In the genomic region with DNA sequence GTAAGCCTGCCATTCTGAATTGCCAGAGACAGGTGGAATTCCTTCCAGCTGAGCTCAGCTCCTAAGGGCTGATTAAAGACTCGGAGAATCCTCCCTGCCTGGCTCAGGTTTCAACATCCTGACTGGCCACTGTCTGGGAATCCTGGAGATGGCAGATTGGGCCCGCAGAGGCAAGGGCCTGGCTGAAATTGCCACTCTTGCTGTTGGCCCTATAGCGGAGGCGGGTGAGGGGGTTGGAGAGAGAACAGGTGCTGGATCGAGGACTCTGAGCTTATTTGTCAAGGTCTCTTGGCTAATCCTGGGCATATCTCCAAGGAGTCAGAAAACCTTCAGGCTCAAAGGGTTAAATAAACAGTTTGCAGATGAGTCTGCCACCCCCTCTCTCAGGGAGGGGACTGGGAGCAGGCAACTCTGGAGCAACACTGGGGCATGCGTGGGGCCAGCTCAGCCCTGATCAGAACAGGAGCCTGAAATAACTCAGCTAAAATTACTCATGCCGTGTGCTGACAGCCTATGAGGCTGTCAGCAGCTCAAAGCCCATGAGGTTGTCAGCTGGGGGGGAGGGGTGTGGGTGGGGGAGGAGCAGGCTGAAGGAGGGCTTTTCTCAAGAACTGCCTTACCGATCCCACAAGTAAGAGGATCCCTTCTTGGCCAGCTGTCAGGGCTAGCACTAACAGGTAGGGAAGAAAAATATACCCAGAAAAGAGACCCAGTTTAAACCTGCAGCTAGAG, we compare ENCODE assay signal across 9 cellular contexts. TPM values are rescaled to one million over a fixed set of nuclear protein-coding genes. Genes with fewer than 3 reads are reported as not detected.
DNase-seq lines count a peak whose midpoint lies in the region; ATAC-seq and TF ChIP-seq lines count a peak whose summit lies in the region.
"Had no signal": no experiment of that assay in that cellular context is flagged by ENCODE, and none has a peak within 500 bp of the region (broad histone marks: within the 10 kb centered on the region; RNA-seq: fewer than 3 reads in every experiment).

No MANE protein-coding gene starts in this region.

- H3K79me1 ChIP-seq in IMR-90 (ENCODE audit: low read depth in 1 of 2, low read length in 2 of 2): peaks cover 0 to 9% of the 10 kb centered on the region in 2 experiments; a peak in 1 of 4 replicates

- ATAC-seq in IMR-90 (ENCODE audit: low read depth) (peak; percentile 79), GM18861 (IDR thresholded peaks at IDR 0.05; ENCODE audit: unreplicated experiment) (no peak), GM18873 (IDR thresholded peaks at IDR 0.05; ENCODE audit: low FRiP score, unreplicated experiment) (no peak), HG03159 (IDR thresholded peaks at IDR 0.05; ENCODE audit: unreplicated experiment) (no peak)

- H4K8ac ChIP-seq in IMR-90 (ENCODE audit: low read depth in 2 of 2, low read length in 2 of 2): no peak overlapping the region

- no peak overlapping the region for H3K56ac ChIP-seq in IMR-90 (ENCODE audit: extremely low read depth, insufficient read depth, low read length)

- CTCF ChIA-PET in IMR-90 (lab: Yijun Ruan, JAX): interaction anchor here (0.8 to 1.4 kb wide), 3 partner anchors 13 to 113 kb away, joined by 3 to 11 read pairs (median 3); no protein-coding TSS in a partner anchor

- TF ChIP-seq CTCF in IMR-90 (conservative IDR thresholded peaks at IDR 0.05; ENCODE audit: low read depth, low read length) (no peak), fibroblast of the aortic adventitia (IDR thresholded peaks at IDR 0.05; ENCODE audit: insufficient read depth, low read length) (no peak), parathyroid adenoma (IDR thresholded peaks at IDR 0.05) (no peak)

- no peaks in the 10 kb centered on the region for H3K79me2 ChIP-seq in parathyroid adenoma

- no peak for TF ChIP-seq RAD21 in IMR-90 (IDR thresholded peaks at IDR 0.05; ENCODE audit: low read length)

- no peak for TF ChIP-seq POLR2A in IMR-90 (IDR thresholded peaks at IDR 0.05; ENCODE audit: low read depth, low read length)

- H3K4me3 ChIP-seq in IMR-90 (ENCODE audit: insufficient read depth, low read depth, low read length) (no peak overlapping the region), SJCRH30 (no peak overlapping the region), fibroblast of the aortic adventitia (ENCODE audit: low read depth, low read length) (no peak overlapping the region), parathyroid adenoma (ENCODE audit: low read depth, low read length) (peak overlapping the region; percentile 64)

- no peak overlapping the region for H3K14ac ChIP-seq in IMR-90 (replicated peaks; ENCODE audit: low read depth, low read length)

- H2AK5ac ChIP-seq in IMR-90 (ENCODE audit: low read depth, low read length): no peak overlapping the region

- H3K18ac ChIP-seq in IMR-90 (ENCODE audit: low read depth, low read length): no peak overlapping the region

- H2AFZ ChIP-seq in IMR-90 (replicated peaks; ENCODE audit: low read length, poor library complexity) (peak overlapping the region; percentile 15), parathyroid adenoma (peak overlapping the region; percentile 13)

- H3K27ac ChIP-seq in IMR-90 (ENCODE audit: insufficient read depth, low read length) (no peak overlapping the region), SJCRH30 (peak overlapping the region; percentile 70), parathyroid adenoma (peak overlapping the region; percentile 82)

- 0% methylated on average over 1 of the region's 8 CpGs; no CpG with 5 or more reads in 1 of the 2 experiments for WGBS in IMR-90 (ENCODE audit: extremely low coverage in 2 of 2, insufficient read length in 1 of 2), 2 experiments

- peak overlapping the region; percentile 5 for H2AK9ac ChIP-seq in IMR-90 (replicated peaks; ENCODE audit: low read depth, low read length, poor library complexity)

- H3K27me3 ChIP-seq in IMR-90 (ENCODE audit: control insufficient read depth, insufficient read depth, low read length) (no peaks in the 10 kb centered on the region), SJCRH30 (no peaks in the 10 kb centered on the region), parathyroid adenoma (ENCODE audit: control insufficient read depth, insufficient read depth, low read length) (no peaks in the 10 kb centered on the region)

- DNase-seq in DMS53 (lab: John Stamatoyannopoulos, UW) (peak; percentile 76), IMR-90 (peak; percentile 87), SJCRH30 (peak; percentile 89 to 91), fibroblast of the aortic adventitia (ENCODE audit: low read depth) (peak; percentile 45)

- dilution Hi-C loops in IMR-90 (cut with HindIII; ENCODE audit: low sequenced_read_pairs, unreplicated experiment): no loop called here

- H3K36me3 ChIP-seq in IMR-90 (ENCODE audit: control insufficient read depth, insufficient read depth, low read length): no peaks in the 10 kb centered on the region
- 0 out of 2 replicates have a peak, but pooled peaks cover 2% of the 10 kb centered on the region for H3K36me3 ChIP-seq in SJCRH30
- H3K36me3 ChIP-seq in parathyroid adenoma (ENCODE audit: control insufficient read depth, insufficient read depth, low read length): no peaks in the 10 kb centered on the region

- H3K4me1 ChIP-seq in IMR-90 (ENCODE audit: control insufficient read depth, insufficient read depth, low read length) (peaks cover 24% of the 10 kb centered on the region), SJCRH30 (peaks cover 30% of the 10 kb centered on the region), parathyroid adenoma (peaks cover 17% of the 10 kb centered on the region)

- H4K91ac ChIP-seq in IMR-90 (ENCODE audit: insufficient read depth, low read depth, low read length): no peak overlapping the region

- H2BK20ac ChIP-seq in IMR-90 (ENCODE audit: low read depth, low read length): peak overlapping the region; percentile 44; the same call in 1 of the 2 replicates

- H3K9ac ChIP-seq in IMR-90 (ENCODE audit: low read depth, low read length) (no peak overlapping the region), parathyroid adenoma (no peak overlapping the region)

- H4K5ac ChIP-seq in IMR-90 (ENCODE audit: low read depth, low read length): no peak overlapping the region

- in situ Hi-C loops in IMR-90 (cut with MboI; ENCODE audit: low sequenced_read_pairs): loop anchor here (25.0 kb wide), 1 partner anchor 751 kb away; no protein-coding TSS in a partner anchor

- no peak overlapping the region for H3K23ac ChIP-seq in IMR-90 (ENCODE audit: low read depth, low read length)

- peak overlapping the region; percentile 31; the same call in 1 of the 2 replicates for H2BK120ac ChIP-seq in IMR-90 (ENCODE audit: low read depth, low read length)

- peak overlapping the region; percentile 36; the same call in 1 of the 2 replicates for H3K4ac ChIP-seq in IMR-90 (ENCODE audit: low read depth, low read length)

- peaks cover 12% of the 10 kb centered on the region for H4K20me1 ChIP-seq in IMR-90 (ENCODE audit: insufficient read depth, low read length)

- no peak overlapping the region for H2BK15ac ChIP-seq in IMR-90 (ENCODE audit: low read depth, low read length)

- peaks cover 31% of the 10 kb centered on the region for H3K9me1 ChIP-seq in IMR-90 (ENCODE audit: insufficient read depth, low read length)

- intact Hi-C loops in IMR-90 (cut with micrococcal nuclease): loop anchor here (1.0 to 10.0 kb wide), 2 partner anchors 23 to 364 kb away; partner anchors contain the start of gene NECTIN1

- POLR2A ChIA-PET in IMR-90 (lab: Charles Lee; ENCODE audit: unreplicated experiment): interaction anchor here (1.0 kb wide), 1 partner anchor 23 kb away, joined by 6 read pairs; no protein-coding TSS in a partner anchor

- H2BK5ac ChIP-seq in IMR-90 (ENCODE audit: low read depth, low read length, poor library complexity, severe bottlenecking): peak overlapping the region; percentile 5

- H3K9me3 ChIP-seq in IMR-90 (ENCODE audit: control insufficient read depth, insufficient read depth, low read length): no peaks in the 10 kb centered on the region
- H3K9me3 ChIP-seq in SJCRH30 (replicated peaks): no peaks in the 10 kb centered on the region
- H3K9me3 ChIP-seq in parathyroid adenoma (ENCODE audit: control insufficient read depth, low read length): no peaks in the 10 kb centered on the region

- no TSS peak for BruUV-seq in IMR-90 (replicated peaks; lab: Mats Ljungman, UMichigan)

- H3K4me2 ChIP-seq in IMR-90 (ENCODE audit: low read depth, low read length) (peak overlapping the region; percentile 60; the same call in 1 of the 2 replicates), parathyroid adenoma (ENCODE audit: low read length) (peak overlapping the region; percentile 53)

TF ChIP-seq in IMR-90, 13 proteins besides CTCF, POLR2A, EP300 and RAD21 (continues in another document):
- peak; percentile 82 for TF ChIP-seq CEBPB (IDR thresholded peaks at IDR 0.05; ENCODE audit: low read depth, low read length)

RNA-seq across cellular contexts. Expression of gene MFRP, which starts 14.7 kb away (rescaled TPM):
- total RNA-seq in IMR-90 (2012; rRNA removed) (not detected in 2 replicates), fibroblast of the aortic adventitia (ENCODE audit: low replicate concordance) (0.08 TPM in 1 of 2 replicates, not detected in the other)
- not detected in 2 replicates for polyA plus RNA-seq in IMR-90 (2012; rRNA removed)
- polyA plus RNA-seq in IMR-90 (2012; cell fraction: cytosol; rRNA removed): 0.02 and 0.05 TPM in 2 replicates
- polyA plus RNA-seq in IMR-90 (2012; cell fraction: nucleus; rRNA removed; ENCODE audit: low replicate concordance): not detected in 2 replicates
- not detected in 2 replicates for total RNA-seq in SJCRH30 (2014; rRNA removed; shearing (Covaris generic))
- total RNA-seq: mononuclear cell had no signal

RNA-seq across cellular contexts. Expression of gene USP2, which starts 20.3 kb away (rescaled TPM):
- total RNA-seq in IMR-90 (2012; rRNA removed) (under 0.01 and 0.18 TPM in 2 replicates), fibroblast of the aortic adventitia (ENCODE audit: low replicate concordance) (0.36 TPM in 1 of 2 replicates, not detected in the other)
- polyA plus RNA-seq in IMR-90 (2012; rRNA removed): 0.63 and 0.79 TPM in 2 replicates
- polyA plus RNA-seq in IMR-90 (2012; cell fraction: cytosol; rRNA removed): 0.25 and 0.74 TPM in 2 replicates
- polyA plus RNA-seq in IMR-90 (2012; cell fraction: nucleus; rRNA removed; ENCODE audit: low replicate concordance): 1.8 and 3.1 TPM in 2 replicates
- 2.1 and 2.4 TPM in 2 replicates for total RNA-seq in SJCRH30 (2014; rRNA removed; shearing (Covaris generic))

RNA-seq across cellular contexts. Expression of gene C1QTNF5, which starts 20.5 kb away (rescaled TPM):
- 1.9 and 2.0 TPM in 2 replicates for total RNA-seq in IMR-90 (2012; rRNA removed)
- 5.4 and 5.8 TPM in 2 replicates for polyA plus RNA-seq in IMR-90 (2012; rRNA removed)
- polyA plus RNA-seq in IMR-90 (2012; cell fraction: cytosol; rRNA removed): 5.1 and 9.5 TPM in 2 replicates
- polyA plus RNA-seq in IMR-90 (2012; cell fraction: nucleus; rRNA removed; ENCODE audit: low replicate concordance): 5.6 and 7.4 TPM in 2 replicates
- total RNA-seq in SJCRH30 (2014; rRNA removed; shearing (Covaris generic)): 0.85 and 2.0 TPM in 2 replicates
- 5.3 and 90.8 TPM in 2 replicates for total RNA-seq in fibroblast of the aortic adventitia (ENCODE audit: low replicate concordance)
- total RNA-seq: mononuclear cell had no signal

RNA-seq across cellular contexts. Expression of gene RNF26, which starts 26.9 kb away (rescaled TPM):
- total RNA-seq in IMR-90 (2012; rRNA removed) (3.4 and 3.6 TPM in 2 replicates), fibroblast of the aortic adventitia (ENCODE audit: low replicate concordance) (4.7 and 7.1 TPM in 2 replicates)
- polyA plus RNA-seq in IMR-90 (2012; rRNA removed): 36.7 and 38.1 TPM in 2 replicates
- polyA plus RNA-seq in IMR-90 (2012; cell fraction: cytosol; rRNA removed): 34.0 and 44.0 TPM in 2 replicates
- 7.8 and 14.3 TPM in 2 replicates for polyA plus RNA-seq in IMR-90 (2012; cell fraction: nucleus; rRNA removed; ENCODE audit: low replicate concordance)
- total RNA-seq in SJCRH30 (2014; rRNA removed; shearing (Covaris generic)): 8.3 and 10.4 TPM in 2 replicates

RNA-seq across cellular contexts. Expression of gene MCAM, which starts 44.3 kb away (rescaled TPM):
- total RNA-seq in IMR-90 (2012; rRNA removed) (131 and 165 TPM in 2 replicates), fibroblast of the aortic adventitia (ENCODE audit: low replicate concordance) (2.2 and 52.1 TPM in 2 replicates)
- 79.4 and 95.1 TPM in 2 replicates for polyA plus RNA-seq in IMR-90 (2012; rRNA removed)
- polyA plus RNA-seq in IMR-90 (2012; cell fraction: cytosol; rRNA removed): 197 and 220 TPM in 2 replicates
- polyA plus RNA-seq in IMR-90 (2012; cell fraction: nucleus; rRNA removed; ENCODE audit: low replicate concordance): 58.2 and 150 TPM in 2 replicates
- 30.2 and 31.7 TPM in 2 replicates for total RNA-seq in SJCRH30 (2014; rRNA removed; shearing (Covaris generic))
